In genomic region chr13:65336916-65337315, GRCh38 we compare ENCODE assay signal across 17 cellular contexts.
DNase-seq lines count a peak whose midpoint lies in the region; ATAC-seq and TF ChIP-seq lines count a peak whose summit lies in the region.
"Had no signal": no experiment of that assay in that cellular context is flagged by ENCODE, and none has a peak within 500 bp of the region (broad histone marks: within the 10 kb centered on the region; RNA-seq: fewer than 3 reads in every experiment).

No MANE protein-coding gene starts in this region.

- DNase-seq in AG04450 (ENCODE audit: low read depth, low spot score), result peak; percentile 32
- DNase-seq in amniotic stem cell (lab: John Stamatoyannopoulos, UW), result peak; percentile 20
- peak; percentile 0 for DNase-seq in fibroblast of villous mesenchyme (ENCODE audit: low read depth)
- no peak for DNase-seq in activated CD8-positive, alpha-beta T cell treated with anti-CD3 and anti-CD28 coated beads, Interleukin-2, amount 10 ng/mL, durations not matched to agents 7 days and 5 days
- DNase-seq in esophagus squamous epithelium (lab: John Stamatoyannopoulos, UW), result no peak
- DNase-seq in GOT3 (lab: John Stamatoyannopoulos, UW), result no peak
- DNase-seq: activated B cell treated with CpG ODN at 0.5 μM for 24 hours, BE2C, gastrocnemius medialis, left ventricle myocardium inferior, NCI-H1436 treated with DMSO at 0.1 percent for 48 hours, uterus had no signal

- no peaks in the 10 kb centered on the region for H3K36me3 ChIP-seq in esophagus squamous epithelium
- H3K36me3 ChIP-seq: BE2C, gastrocnemius medialis, left ventricle myocardium inferior, uterus had no signal

- TF ChIP-seq EP300 in Ishikawa (IDR thresholded peaks at IDR 0.05; ENCODE audit: borderline replicate concordance), result peak; percentile 34; the same call in 1 of the 2 replicates

- no peaks in the 10 kb centered on the region for H3K36me3 Mint-ChIP-seq in activated CD8-positive, alpha-beta T cell treated with anti-CD3 and anti-CD28 coated beads, Interleukin-2, amount 10 ng/mL, durations not matched to agents 7 days and 5 days (ENCODE audit: low read depth)

- no peaks in the 10 kb centered on the region for H3K4me1 ChIP-seq in esophagus squamous epithelium
- H3K4me1 ChIP-seq: BE2C, gastrocnemius medialis, left ventricle myocardium inferior, uterus had no signal

- no peak for TF ChIP-seq RAD21 in Ishikawa (IDR thresholded peaks at IDR 0.05; ENCODE audit: low read depth)

- CTCF ChIA-PET in AG04450 (lab: Charles Lee), result no interaction called here
- CTCF ChIA-PET in activated CD8-positive, alpha-beta T cell treated with anti-CD3 and anti-CD28 coated beads, Interleukin-2, amount 10 ng/mL, durations not matched to agents 7 days and 5 days (lab: Charles Lee), result no interaction called here

- no peak for TF ChIP-seq POLR2A in esophagus squamous epithelium (IDR thresholded peaks at IDR 0.05)

- no peaks in the 10 kb centered on the region for H3K4me1 Mint-ChIP-seq in activated CD8-positive, alpha-beta T cell treated with anti-CD3 and anti-CD28 coated beads, Interleukin-2, amount 10 ng/mL, durations not matched to agents 7 days and 5 days (ENCODE audit: low read depth)
- H3K4me1 Mint-ChIP-seq: activated B cell treated with CpG ODN at 0.5 μM for 24 hours had no signal

- no peak overlapping the region for H3K4me3 Mint-ChIP-seq in activated CD8-positive, alpha-beta T cell treated with anti-CD3 and anti-CD28 coated beads, Interleukin-2, amount 10 ng/mL, durations not matched to agents 7 days and 5 days
- H3K4me3 Mint-ChIP-seq: activated B cell treated with CpG ODN at 0.5 μM for 24 hours; T-helper 1 cell treated with Interleukin-12 subunit alpha and Interleukin-12 subunit beta and Interleukin-4 antibody, amounts not matched to agents 30 μg/mL and 1 μg/mL, for 36 hours had no signal

- peaks cover 3% of the 10 kb centered on the region for H3K9me3 Mint-ChIP-seq in activated CD8-positive, alpha-beta T cell treated with anti-CD3 and anti-CD28 coated beads, Interleukin-2, amount 10 ng/mL, durations not matched to agents 7 days and 5 days (ENCODE audit: insufficient read depth)
- H3K9me3 Mint-ChIP-seq: activated B cell treated with CpG ODN at 0.5 μM for 24 hours; T-helper 1 cell treated with Interleukin-12 subunit alpha and Interleukin-12 subunit beta and Interleukin-4 antibody, amounts not matched to agents 30 μg/mL and 1 μg/mL, for 36 hours had no signal

- POLR2A ChIA-PET in AG04450 (lab: Yijun Ruan, JAX), result no interaction called here
- POLR2A ChIA-PET in activated CD8-positive, alpha-beta T cell treated with anti-CD3 and anti-CD28 coated beads, Interleukin-2, amount 10 ng/mL, durations not matched to agents 7 days and 5 days (lab: Charles Lee), result no interaction called here

- no peak for ATAC-seq in activated CD8-positive, alpha-beta T cell treated with anti-CD3 and anti-CD28 coated beads, Interleukin-2, amount 10 ng/mL, durations not matched to agents 7 days and 5 days
- no peak for ATAC-seq in HG03097 (IDR thresholded peaks at IDR 0.05; ENCODE audit: low FRiP score, unreplicated experiment)
- ATAC-seq: gastrocnemius medialis, K562 had no signal

- no peaks in the 10 kb centered on the region for H3K27me3 Mint-ChIP-seq in activated CD8-positive, alpha-beta T cell treated with anti-CD3 and anti-CD28 coated beads, Interleukin-2, amount 10 ng/mL, durations not matched to agents 7 days and 5 days (ENCODE audit: low read depth)
- H3K27me3 Mint-ChIP-seq: activated B cell treated with CpG ODN at 0.5 μM for 24 hours had no signal

- H3K9me3 ChIP-seq in AG04450 (ENCODE audit: control insufficient read depth, insufficient read depth, low read length), result no peaks in the 10 kb centered on the region
- no peaks in the 10 kb centered on the region for H3K9me3 ChIP-seq in esophagus squamous epithelium
- H3K9me3 ChIP-seq: BE2C, gastrocnemius medialis, left ventricle myocardium inferior, uterus had no signal

- H3K27ac ChIP-seq in AG04450 (ENCODE audit: low read depth, low read length), result no peak overlapping the region
- H3K27ac ChIP-seq in esophagus squamous epithelium, result no peak overlapping the region
- H3K27ac ChIP-seq: gastrocnemius medialis, left ventricle myocardium inferior, RWPE1, uterus had no signal

- whole genome bisulfite sequencing in esophagus squamous epithelium, 2 donors, result 56 to 71% methylated on average over 1 of the region's 1 CpG

- no peak overlapping the region for H3K27ac Mint-ChIP-seq in activated CD8-positive, alpha-beta T cell treated with anti-CD3 and anti-CD28 coated beads, Interleukin-2, amount 10 ng/mL, durations not matched to agents 7 days and 5 days
- H3K27ac Mint-ChIP-seq: activated B cell treated with CpG ODN at 0.5 μM for 24 hours; T-helper 1 cell treated with Interleukin-12 subunit alpha and Interleukin-12 subunit beta and Interleukin-4 antibody, amounts not matched to agents 30 μg/mL and 1 μg/mL, for 36 hours had no signal

- no peak for TF ChIP-seq CTCF in AG04450 (IDR thresholded peaks at IDR 0.05; ENCODE audit: low read depth, low read length)
- no peak for TF ChIP-seq CTCF in fibroblast of villous mesenchyme (IDR thresholded peaks at IDR 0.05; ENCODE audit: insufficient read depth, low read depth, low read length)
- no peak for TF ChIP-seq CTCF in esophagus squamous epithelium (IDR thresholded peaks at IDR 0.05)

- H3K4me3 ChIP-seq in AG04450 (ENCODE audit: low read depth, low read length), result no peak overlapping the region
- no peak overlapping the region for H3K4me3 ChIP-seq in fibroblast of villous mesenchyme (ENCODE audit: low read depth, low read length)
- no peak overlapping the region for H3K4me3 ChIP-seq in esophagus squamous epithelium
- H3K4me3 ChIP-seq: gastrocnemius medialis, K562, left ventricle myocardium inferior, uterus had no signal

- no peaks in the 10 kb centered on the region for H3K27me3 ChIP-seq in AG04450 (ENCODE audit: control insufficient read depth, insufficient read depth, low read length)
- no peaks in the 10 kb centered on the region for H3K27me3 ChIP-seq in esophagus squamous epithelium
- H3K27me3 ChIP-seq: BE2C, gastrocnemius medialis had no signal

- intact Hi-C loops in esophagus squamous epithelium (cut with DNase I), result no loop called here

TF ChIP-seq in Ishikawa, 13 proteins besides CTCF, POLR2A, EP300 and RAD21:
- TF ChIP-seq CREB1 (IDR thresholded peaks at IDR 0.05; ENCODE audit: low read depth) (no peak), CEBPB (IDR thresholded peaks at IDR 0.05) (0 out of 2 replicates have a peak, but pooled peaks have one; percentile 22), USF1 (IDR thresholded peaks at IDR 0.05) (no peak), TEAD4 (IDR thresholded peaks at IDR 0.05) (peak; percentile 50; the same call in 1 of the 2 replicates), NFIC (IDR thresholded peaks at IDR 0.05) (peak; percentile 94)

Comparison
In these comparisons a context has a peak if more than half of its experiments do, and no peak if none do; other contexts are left out.
1. DNase-seq: peak in AG04450 (single experiment), amniotic stem cell (single experiment) and fibroblast of villous mesenchyme (single experiment); none in activated CD8-positive, alpha-beta T cell treated with anti-CD3 and anti-CD28 coated beads, Interleukin-2, amount 10 ng/mL, durations not matched to agents 7 days and 5 days (single experiment), esophagus squamous epithelium (single experiment) and GOT3 (single experiment).